8 cellular contexts compared by ENCODE assay signal in genomic region chr11:66842896-66843775, GRCh38. TPM values are rescaled to one million over a fixed set of nuclear protein-coding genes. Genes with fewer than 3 reads are reported as not detected.
A peak's percentile ranks its signal among the peaks of the same experiment; 100 is the strongest.
DNase-seq lines count a peak whose midpoint lies in the region; ATAC-seq and TF ChIP-seq lines count a peak whose summit lies in the region.

TSS of gene RCE1 (plus strand) at chr11:66843441. CDS start at chr11:66843456, 15 bp downstream.

- DNase-seq in GF-D8 (lab: John Stamatoyannopoulos, UW) (peak; percentile 71), HAP-1 (ENCODE audit: low spot score in 2 of 2) (peak; percentile 73 to 93), MM.1S (peak; percentile 92), SK-N-SH (peak; percentile 99), glomerular endothelial cell (ENCODE audit: extremely low read depth, low read depth, low spot score) (no peak), osteocyte (ENCODE audit: extremely low spot score, unreplicated experiment) (peak; percentile 96), thoracic aorta (ENCODE audit: low spot score) (peak; percentile 59)
- peak; percentile 92 for DNase-seq in activated naive CD4-positive, alpha-beta T cell treated with anti-CD3 and anti-CD28 coated beads, Interleukin-2, amount 50 U/mL, for 16 hours

- H3K4me3 Mint-ChIP-seq in osteocyte (ENCODE audit: unreplicated experiment), result peak within 1 kb of the TSS; percentile 93

- in situ Hi-C loops in HAP-1 (cut with MboI; ENCODE audit: low sequenced_read_pairs), result loop anchor here (5.0 kb wide), 1 partner anchor 151 kb away; no protein-coding TSS in a partner anchor

- CTCF ChIA-PET in SK-N-SH (lab: Yijun Ruan, JAX), result interaction anchor here (0.6 to 4.6 kb wide), 10 partner anchors 9 to 434 kb away, joined by 3 to 46 read pairs (median 4); partner anchors contain the start of genes C11orf86 and RBM4B

- no peaks in the 10 kb centered on the region for H3K27me3 Mint-ChIP-seq in osteocyte (ENCODE audit: unreplicated experiment)

- H3K4me1 ChIP-seq in HAP-1 (peaks cover 15% of the 10 kb centered on the region), MM.1S (ENCODE audit: low read length) (peaks cover 13% of the 10 kb centered on the region), SK-N-SH (ENCODE audit: control insufficient read depth in 1 of 2, insufficient read depth in 2 of 2, low read depth in 1 of 2, low read length in 1 of 2) (peaks cover 13 to 24% of the 10 kb centered on the region in 2 experiments; a peak in 3 of 4 replicates), thoracic aorta (ENCODE audit: control insufficient read depth in 1 of 2, low read depth in 2 of 2) (peaks cover 17 to 28% of the 10 kb centered on the region in 2 donors)

- H3K9ac ChIP-seq in MM.1S (ENCODE audit: low read length) (peak within 1 kb of the TSS; percentile 99), SK-N-SH (peak within 1 kb of the TSS; percentile 99)

- POLR2A ChIA-PET in SK-N-SH (lab: Yijun Ruan, JAX), result interaction anchor here (0.6 to 2.0 kb wide), 10 partner anchors 10 to 363 kb away, joined by 3 to 14 read pairs (median 4); partner anchors contain the start of genes DPP3 and RBM14

- H3K4me1 Mint-ChIP-seq in osteocyte (ENCODE audit: unreplicated experiment), result peaks cover 32% of the 10 kb centered on the region

- no peak for TF ChIP-seq EP300 in SK-N-SH (IDR thresholded peaks at IDR 0.05; ENCODE audit: borderline replicate concordance in 1 of 2, low read depth in 1 of 2, low read length in 1 of 2)

- H4K20me1 ChIP-seq in MM.1S (ENCODE audit: insufficient read depth, low read length) (no peaks in the 10 kb centered on the region), SK-N-SH (ENCODE audit: insufficient read depth) (no peaks in the 10 kb centered on the region)

- no peak for TF ChIP-seq RAD21 in SK-N-SH (IDR thresholded peaks at IDR 0.05; ENCODE audit: low read length)

- peak within 1 kb of the TSS; percentile 95 for H2AFZ ChIP-seq in MM.1S (ENCODE audit: low read length)
- peak within 1 kb of the TSS; percentile 87 for H2AFZ ChIP-seq in SK-N-SH (ENCODE audit: low read depth)

- H3F3A ChIP-seq in MM.1S (ENCODE audit: insufficient read depth, low read length) (peaks cover 6% of the 10 kb centered on the region; the same call in 1 of the 2 replicates), SK-N-SH (replicated peaks; ENCODE audit: insufficient read depth) (peaks cover 4% of the 10 kb centered on the region)

- H3K4me2 ChIP-seq in MM.1S (ENCODE audit: low read depth, low read length) (peak within 1 kb of the TSS; percentile 99), SK-N-SH (peak within 1 kb of the TSS; percentile 92)

- peak within 1 kb of the TSS; percentile 85 for H3K27ac ChIP-seq in MM.1S (ENCODE audit: low read length)
- H3K27ac ChIP-seq in SK-N-SH (ENCODE audit: low read depth in 2 of 2, low read length in 1 of 2), result peak within 1 kb of the TSS; percentile 85 to 90
- peak within 1 kb of the TSS; percentile 95 to 96 for H3K27ac ChIP-seq in thoracic aorta

- WGBS in SK-N-SH (ENCODE audit: low lambda C conversion rate), result 0% methylated on average over 5 of the region's 98 CpGs

- H3K27ac Mint-ChIP-seq in osteocyte (ENCODE audit: unreplicated experiment), result peak within 1 kb of the TSS; percentile 94

- H3K4me3 ChIP-seq in HAP-1 (peak within 1 kb of the TSS; percentile 97), MM.1S (ENCODE audit: low read length) (peak within 1 kb of the TSS; percentile 100), SK-N-SH (ENCODE audit: low read depth in 2 of 2, low read length in 1 of 2) (peak within 1 kb of the TSS; percentile 88 to 91), thoracic aorta (peak within 1 kb of the TSS; percentile 90)

- H3K9me2 ChIP-seq in MM.1S (replicated peaks; ENCODE audit: insufficient read depth, low read length) (no peaks in the 10 kb centered on the region), SK-N-SH (no peaks in the 10 kb centered on the region)

- H3K36me3 ChIP-seq in HAP-1 (replicated peaks) (peaks cover 39% of the 10 kb centered on the region), MM.1S (replicated peaks; ENCODE audit: insufficient read depth, low read length) (no peaks in the 10 kb centered on the region), SK-N-SH (replicated peaks in 1 of 2; ENCODE audit: control insufficient read depth in 1 of 2, insufficient read depth in 2 of 2, low read length in 1 of 2) (peaks cover 6 to 35% of the 10 kb centered on the region in 2 experiments), thoracic aorta (peaks cover 16% of the 10 kb centered on the region)

- H3K36me3 Mint-ChIP-seq in osteocyte (ENCODE audit: unreplicated experiment), result peaks cover 13% of the 10 kb centered on the region

- TF ChIP-seq CTCF in MM.1S (IDR thresholded peaks at IDR 0.05; ENCODE audit: low read length) (no peak), SK-N-SH (IDR thresholded peaks at IDR 0.05) (no peak), osteocyte (IDR thresholded peaks at IDR 0.05) (no peak), thoracic aorta (IDR thresholded peaks at IDR 0.05) (no peak)

- H3K27me3 ChIP-seq in HAP-1 (ENCODE audit: low read depth) (no peaks in the 10 kb centered on the region), MM.1S (replicated peaks; ENCODE audit: insufficient read depth, low read length) (no peaks in the 10 kb centered on the region), SK-N-SH (ENCODE audit: insufficient read depth) (no peaks in the 10 kb centered on the region), thoracic aorta (replicated peaks; ENCODE audit: insufficient read depth) (no peaks in the 10 kb centered on the region)

- H3K79me2 ChIP-seq in MM.1S (ENCODE audit: low read length) (peaks cover 55% of the 10 kb centered on the region), SK-N-SH (ENCODE audit: insufficient read depth) (peaks cover 58% of the 10 kb centered on the region)

- no peaks in the 10 kb centered on the region for H3K9me3 Mint-ChIP-seq in osteocyte (ENCODE audit: unreplicated experiment)

- no peaks in the 10 kb centered on the region for H3K9me3 ChIP-seq in HAP-1
- H3K9me3 ChIP-seq in MM.1S (replicated peaks; ENCODE audit: insufficient read depth, low read length), result no peaks in the 10 kb centered on the region
- H3K9me3 ChIP-seq in SK-N-SH, result no peaks in the 10 kb centered on the region
- no peaks in the 10 kb centered on the region for H3K9me3 ChIP-seq in thoracic aorta

- peak; percentile 71 for ATAC-seq in thoracic aorta (ENCODE audit: insufficient number of reproducible peaks, low FRiP score, low read depth)

TF ChIP-seq in SK-N-SH, 30 proteins besides CTCF, POLR2A, EP300 and RAD21 (continues in another document):
- TF ChIP-seq CHD2 (IDR thresholded peaks at IDR 0.05; ENCODE audit: low read length, partially characterized antibody), result peak; percentile 74
- peak; percentile 31; the same call in 1 of the 2 replicates for TF ChIP-seq GABPA (IDR thresholded peaks at IDR 0.05; ENCODE audit: low read depth)
- peak; percentile 7; the same call in 1 of the 2 replicates for TF ChIP-seq PBX3 (IDR thresholded peaks at IDR 0.05)
- TF ChIP-seq MAX (IDR thresholded peaks at IDR 0.05; ENCODE audit: low read depth), result peak; percentile 22; the same call in 1 of the 2 replicates
- TF ChIP-seq YY1 (IDR thresholded peaks at IDR 0.05; ENCODE audit: low read depth), result peak; percentile 92
- no peak for TF ChIP-seq USF2 (IDR thresholded peaks at IDR 0.05; ENCODE audit: borderline replicate concordance, low read depth, low read length)
- peak; percentile 95 for TF ChIP-seq TAF1 (IDR thresholded peaks at IDR 0.05; ENCODE audit: borderline replicate concordance, low read depth, low read length)
- TF ChIP-seq NFIC (IDR thresholded peaks at IDR 0.05; ENCODE audit: borderline replicate concordance), result no peak
- TF ChIP-seq POLR2AphosphoS5 (IDR thresholded peaks at IDR 0.05; ENCODE audit: low read depth, low read length), result peak; percentile 90
- TF ChIP-seq NRF1 (IDR thresholded peaks at IDR 0.05; ENCODE audit: low read depth, low read length), result 0 out of 2 replicates have a peak, but pooled peaks have one; percentile 19
- TF ChIP-seq ELF1 (IDR thresholded peaks at IDR 0.05), result peak; percentile 88
- TF ChIP-seq MXI1 (IDR thresholded peaks at IDR 0.05; ENCODE audit: low read depth, low read length), result peak; percentile 64; the same call in 1 of the 2 replicates
- TF ChIP-seq TCF12 (IDR thresholded peaks at IDR 0.05), result no peak; the same call in 1 of the 2 replicates
- peak; percentile 1; the same call in 1 of the 2 replicates for TF ChIP-seq SMC3 (IDR thresholded peaks at IDR 0.05; ENCODE audit: low read depth, low read length)

RNA-seq across cellular contexts. Expression of gene RCE1, which starts in this region (rescaled TPM):
- polyA plus RNA-seq in SK-N-SH (2012; rRNA removed), result 25.0 and 25.4 TPM in 2 replicates
- polyA plus RNA-seq in SK-N-SH (2012; cell fraction: cytosol; rRNA removed), result 8.7 and 14.3 TPM in 2 replicates
- polyA plus RNA-seq in SK-N-SH (2012; cell fraction: nucleus; rRNA removed), result 69.3 and 90.1 TPM in 2 replicates
- total RNA-seq in glomerular endothelial cell (17.8 and 32.7 TPM in 2 replicates), osteocyte (20.3 and 21.3 TPM in 2 replicates), thoracic aorta (10 to 100 TPM; 11.9 to 17.5 TPM)
